ENCODE assay signal across 5 cellular contexts in the genomic region with DNA sequence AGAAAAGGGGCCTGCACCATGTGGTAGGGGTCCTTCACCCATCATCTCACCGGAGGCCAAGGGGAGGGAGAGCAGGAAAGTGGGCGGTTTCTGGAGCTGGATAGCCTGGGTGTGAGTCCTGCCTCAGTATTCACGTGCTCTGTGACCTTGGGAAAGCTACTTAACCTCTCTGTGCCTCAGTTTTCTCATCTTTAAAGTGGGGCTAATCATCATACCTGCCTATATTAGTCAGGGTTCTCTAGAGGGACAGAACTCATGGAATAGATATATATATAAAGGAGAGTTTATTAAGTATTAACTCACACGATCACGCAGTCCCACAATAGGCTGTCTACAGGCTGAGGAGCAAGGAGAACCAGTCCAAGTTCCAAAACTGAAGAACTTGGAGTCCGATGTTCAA.
"Had no signal": no experiment of that assay in that cellular context is flagged by ENCODE, and none has a peak within 500 bp of the region (broad histone marks: within the 10 kb centered on the region; RNA-seq: fewer than 3 reads in every experiment).

No MANE protein-coding gene starts in this region.

- H3K4me1 ChIP-seq: HAP-1 had no signal

- H3K4me3 ChIP-seq: GM23248, HAP-1 had no signal

- H3K36me3 ChIP-seq: HAP-1 had no signal

- H3K9me3 ChIP-seq: HAP-1 had no signal

- DNase-seq: GM23248, GOT3, H7, KG1 had no signal

- H3K27ac ChIP-seq: GM23248 had no signal
